In genomic region chr5:177479774-177480173, GRCh38 we compare ENCODE assay signal across 8 cellular contexts. TPM values are rescaled to one million over a fixed set of nuclear protein-coding genes. Genes with fewer than 3 reads are reported as not detected.
A peak's percentile ranks its signal among the peaks of the same experiment; 100 is the strongest.
DNase-seq lines count a peak whose midpoint lies in the region; ATAC-seq and TF ChIP-seq lines count a peak whose summit lies in the region.

No MANE protein-coding gene starts in this region.

- peak overlapping the region; percentile 97 for H3K27ac Mint-ChIP-seq in activated naive CD8-positive, alpha-beta T cell treated with anti-CD3 and anti-CD28 coated beads for 36 hours

- H3K4me1 ChIP-seq in suprapubic skin = peaks cover 23% of the 10 kb centered on the region

- ATAC-seq in HG03571 (IDR thresholded peaks at IDR 0.05; ENCODE audit: unreplicated experiment) = no peak

- no peaks in the 10 kb centered on the region for H3K27me3 ChIP-seq in suprapubic skin

- TF ChIP-seq POLR2A in suprapubic skin (IDR thresholded peaks at IDR 0.05) = no peak

- no peak for TF ChIP-seq CTCF in suprapubic skin (IDR thresholded peaks at IDR 0.05)

- peaks cover 45% of the 10 kb centered on the region for H3K4me1 Mint-ChIP-seq in activated naive CD8-positive, alpha-beta T cell treated with anti-CD3 and anti-CD28 coated beads for 36 hours

- no peaks in the 10 kb centered on the region for H3K36me3 ChIP-seq in suprapubic skin

- DNase-seq in SKM-1 treated with dmso at 0.1 percent for 144 hours (lab: John Stamatoyannopoulos, UW; ENCODE audit: unreplicated experiment) (peak; percentile 54), SKM-1 (lab: John Stamatoyannopoulos, UW; ENCODE audit: unreplicated experiment) (no peak), kidney tubule cell (ENCODE audit: low spot score) (peak; percentile 60), suprapubic skin (ENCODE audit: low spot score in 2 of 2) (no peak), GDM1 (lab: John Stamatoyannopoulos, UW) (no peak)
- no peak for DNase-seq in activated naive CD8-positive, alpha-beta T cell treated with anti-CD3 and anti-CD28 coated beads for 36 hours
- DNase-seq in activated CD8-positive, alpha-beta memory T cell treated with anti-CD3 and anti-CD28 coated beads for 24 hours = no peak

- peak overlapping the region; percentile 50 for H3K27ac ChIP-seq in suprapubic skin

- H3K4me3 ChIP-seq in suprapubic skin = no peak overlapping the region

- H3K9me3 Mint-ChIP-seq in activated naive CD8-positive, alpha-beta T cell treated with anti-CD3 and anti-CD28 coated beads for 36 hours = no peaks in the 10 kb centered on the region

- no peak overlapping the region for H3K4me3 Mint-ChIP-seq in activated naive CD8-positive, alpha-beta T cell treated with anti-CD3 and anti-CD28 coated beads for 36 hours

- TF ChIP-seq EP300 in suprapubic skin (IDR thresholded peaks at IDR 0.05) = no peak

- no peaks in the 10 kb centered on the region for H3K9me3 ChIP-seq in suprapubic skin

- WGBS in suprapubic skin = 31% methylated on average over 14 of the region's 14 CpGs

- H3K36me3 Mint-ChIP-seq in activated naive CD8-positive, alpha-beta T cell treated with anti-CD3 and anti-CD28 coated beads for 36 hours = peaks cover 8% of the 10 kb centered on the region

- no peaks in the 10 kb centered on the region for H3K27me3 Mint-ChIP-seq in activated naive CD8-positive, alpha-beta T cell treated with anti-CD3 and anti-CD28 coated beads for 36 hours

RNA-seq across cellular contexts. Expression of gene DBN1, which starts 6.3 kb away (rescaled TPM):
- total RNA-seq in activated naive CD8-positive, alpha-beta T cell treated with anti-CD3 and anti-CD28 coated beads for 36 hours = 100 to 1,000 TPM; 100 to 106 TPM
- total RNA-seq in suprapubic skin = 10 to 100 TPM; 13.1 to 43.4 (median 25.3) TPM

RNA-seq across cellular contexts. Expression of gene PDLIM7, which starts 17.6 kb away (rescaled TPM):
- 10 to 100 TPM; 38.5 to 41.9 TPM for total RNA-seq in activated naive CD8-positive, alpha-beta T cell treated with anti-CD3 and anti-CD28 coated beads for 36 hours
- total RNA-seq in suprapubic skin = 10 to 100 TPM; 28.7 to 41.3 (median 32.0) TPM

RNA-seq across cellular contexts. Expression of gene DOK3, which starts 29.9 kb away (rescaled TPM):
- 1 to 10 TPM; 8.2 to 8.6 TPM for total RNA-seq in activated naive CD8-positive, alpha-beta T cell treated with anti-CD3 and anti-CD28 coated beads for 36 hours
- total RNA-seq in suprapubic skin = 1 to 10 TPM in 3 of 4 donors, under 1 TPM in 1; 0.89 to 7.3 (median 1.8) TPM

RNA-seq across cellular contexts. Expression of gene PRR7, which starts 33.2 kb away (rescaled TPM):
- total RNA-seq in activated naive CD8-positive, alpha-beta T cell treated with anti-CD3 and anti-CD28 coated beads for 36 hours = 10 to 100 TPM; 21.5 to 21.8 TPM
- 1 to 10 TPM; 5.7 to 9.8 (median 7.8) TPM for total RNA-seq in suprapubic skin

RNA-seq across cellular contexts. Expression of gene DDX41, which starts 37.0 kb away (rescaled TPM):
- total RNA-seq in activated naive CD8-positive, alpha-beta T cell treated with anti-CD3 and anti-CD28 coated beads for 36 hours = 100 to 1,000 TPM; 211 to 220 TPM
- 100 to 1,000 TPM in 2 of 4 donors, 10 to 100 TPM in 2; 83.8 to 148 (median 103) TPM for total RNA-seq in suprapubic skin

Comparison
In these comparisons a context has a peak if more than half of its experiments do, and no peak if none do; other contexts are left out.
1. DNase-seq: peak in SKM-1 treated with dmso at 0.1 percent for 144 hours (single experiment) and kidney tubule cell (single experiment); none in SKM-1 (single experiment), activated naive CD8-positive, alpha-beta T cell treated with anti-CD3 and anti-CD28 coated beads for 36 hours (single experiment), suprapubic skin (0 of 2), GDM1 (single experiment) and activated CD8-positive, alpha-beta memory T cell treated with anti-CD3 and anti-CD28 coated beads for 24 hours (single experiment).